Comparison of ENCODE assay signal across 22 cellular contexts in the genomic region with DNA sequence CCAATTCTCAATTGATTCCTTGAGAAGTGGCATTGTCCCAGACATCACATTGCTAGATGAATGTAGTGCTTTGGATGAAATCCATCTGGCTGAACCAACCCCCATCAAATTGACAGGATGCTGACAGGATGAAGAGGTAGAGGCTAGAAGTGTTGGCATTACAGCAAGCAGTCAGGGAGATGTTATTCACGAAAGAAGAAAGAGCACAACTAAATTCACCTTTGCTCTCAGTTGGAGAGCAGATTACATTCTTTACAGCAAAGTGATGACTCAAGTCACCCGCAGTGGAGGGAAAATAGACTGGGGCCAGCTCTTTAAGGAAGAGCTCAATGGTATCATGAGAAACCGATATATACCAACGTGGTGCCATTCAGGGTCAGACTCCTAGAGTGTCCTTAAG.
DNase-seq lines count a peak whose midpoint lies in the region; ATAC-seq, FAIRE-seq and TF ChIP-seq lines count a peak whose summit lies in the region.
"Had no signal": no experiment of that assay in that cellular context is flagged by ENCODE, and none has a peak within 500 bp of the region (broad histone marks: within the 10 kb centered on the region; RNA-seq: fewer than 3 reads in every experiment).

No MANE protein-coding gene starts in this region.

- H2AFZ ChIP-seq in osteoblast (ENCODE audit: low read length), result no peak overlapping the region
- H2AFZ ChIP-seq: GM23338 had no signal

- TF ChIP-seq POLR2A in H54 (IDR thresholded peaks at IDR 0.05; ENCODE audit: low read depth, low read length), result no peak

- H3K9me3 ChIP-seq in RWPE2 (ENCODE audit: severe bottlenecking), result no peaks in the 10 kb centered on the region
- H3K9me3 ChIP-seq in osteoblast (ENCODE audit: low read depth, low read length), result no peaks in the 10 kb centered on the region
- H3K9me3 ChIP-seq: BLaER1 treated with 17β-estradiol and CSF1 and Interleukin-3, amounts not matched to agents 10 nM and 100 nM; colonic mucosa; tibial nerve had no signal

- no peaks in the 10 kb centered on the region for H3K36me3 ChIP-seq in RWPE2 (ENCODE audit: low read depth)
- no peaks in the 10 kb centered on the region for H3K36me3 ChIP-seq in osteoblast (ENCODE audit: insufficient read depth, low read length)
- H3K36me3 ChIP-seq: BLaER1 treated with 17β-estradiol and CSF1 and Interleukin-3, amounts not matched to agents 10 nM and 100 nM; colonic mucosa; tibial nerve had no signal

- H3K4me2 ChIP-seq in osteoblast (ENCODE audit: insufficient read depth, low read length), result no peak overlapping the region
- H3K4me2 ChIP-seq: GM23338 had no signal

- TF ChIP-seq CTCF in RWPE2 (IDR thresholded peaks at IDR 0.05; ENCODE audit: poor library complexity, severe bottlenecking), result no peak
- TF ChIP-seq CTCF in fibroblast of pulmonary artery (IDR thresholded peaks at IDR 0.05; ENCODE audit: low read length, missing control alignments), result no peak
- no peak for TF ChIP-seq CTCF in osteoblast (IDR thresholded peaks at IDR 0.05; ENCODE audit: extremely low read depth, low read depth, low read length)

- H3K4me3 ChIP-seq in RWPE2 (ENCODE audit: severe bottlenecking), result no peak overlapping the region
- H3K4me3 ChIP-seq in fibroblast of pulmonary artery (replicated peaks; ENCODE audit: low read depth, low read length), result no peak overlapping the region
- H3K4me3 ChIP-seq in osteoblast (ENCODE audit: insufficient read depth, low read length), result no peak overlapping the region
- H3K4me3 ChIP-seq: BLaER1 treated with 17β-estradiol and CSF1 and Interleukin-3, amounts not matched to agents 10 nM and 100 nM; colonic mucosa; GM23338; tibial nerve had no signal

- H3K27ac ChIP-seq in RWPE2 (ENCODE audit: poor library complexity, severe bottlenecking), result no peak overlapping the region
- no peak overlapping the region for H3K27ac ChIP-seq in osteoblast (ENCODE audit: low read depth, low read length)
- H3K27ac ChIP-seq: BLaER1 treated with 17β-estradiol and CSF1 and Interleukin-3, amounts not matched to agents 10 nM and 100 nM; colonic mucosa; tibial nerve had no signal

- H4K20me1 ChIP-seq in osteoblast (ENCODE audit: insufficient read depth, low read length), result no peaks in the 10 kb centered on the region
- H4K20me1 ChIP-seq: BLaER1 treated with 17β-estradiol and CSF1 and Interleukin-3, amounts not matched to agents 10 nM and 100 nM had no signal

- H3K79me2 ChIP-seq in osteoblast (ENCODE audit: insufficient read depth, low read length), result no peaks in the 10 kb centered on the region

- ATAC-seq in RWPE2 (ENCODE audit: low read depth) (0 out of 3 replicates have a peak, but pooled peaks have one; percentile 33), GM21447 (IDR thresholded peaks at IDR 0.05; ENCODE audit: unreplicated experiment) (no peak)
- ATAC-seq: activated T-helper 17 cell treated with anti-CD3 and anti-CD28 coated beads, Interleukin-2, amount 50 U/mL, for 72 hours; GM23338 had no signal

- H3K4me1 ChIP-seq in RWPE2 (ENCODE audit: insufficient read depth, poor library complexity, severe bottlenecking) (peaks cover 3% of the 10 kb centered on the region), osteoblast (ENCODE audit: insufficient read depth, low read length) (peaks cover 4% of the 10 kb centered on the region)
- H3K4me1 ChIP-seq: colonic mucosa had no signal

- no peak for FAIRE-seq in H54 (lab: Jason Lieb, UNC)
- FAIRE-seq: endometrium, islet of Langerhans had no signal

- peak; percentile 4 for DNase-seq in H54 (ENCODE audit: insufficient read length, low spot score)
- DNase-seq in RWPE2 (ENCODE audit: low spot score), result no peak
- DNase-seq in fibroblast of pulmonary artery (ENCODE audit: low read depth), result peak; percentile 20
- peak; percentile 49 for DNase-seq in mucosa of gallbladder (ENCODE audit: low spot score)
- DNase-seq in osteoblast (ENCODE audit: insufficient read length, low spot score, missing footprints), result no peak
- no peak for DNase-seq in activated CD4-positive, alpha-beta T cell treated with anti-CD3 and anti-CD28 coated beads, Interleukin-2, amount 50 U/mL, for 4 hours
- DNase-seq in SK-N-DZ (ENCODE audit: low spot score), result no peak
- DNase-seq: colonic mucosa; KBM-7; NCI-H1105; retina; SHP77; stimulated activated CD4-positive, alpha-beta T cell treated with anti-CD3 and anti-CD28 coated beads, Interleukin-15, amount 100 ng/mL, for 24 hours; stimulated activated naive CD4-positive, alpha-beta T cell; T-helper 2 cell had no signal

- peaks cover 3% of the 10 kb centered on the region for H3K27me3 ChIP-seq in RWPE2 (ENCODE audit: insufficient read depth, poor library complexity, severe bottlenecking)
- H3K27me3 ChIP-seq in osteoblast (ENCODE audit: insufficient read depth, low read length), result no peaks in the 10 kb centered on the region
- H3K27me3 ChIP-seq: BLaER1 treated with 17β-estradiol and CSF1 and Interleukin-3, amounts not matched to agents 10 nM and 100 nM; colonic mucosa; tibial nerve had no signal

Comparison
In these comparisons a context has a peak if more than half of its experiments do, and no peak if none do; other contexts are left out.
1. DNase-seq: peak in H54 (single experiment), fibroblast of pulmonary artery (single experiment) and mucosa of gallbladder (single experiment); none in RWPE2 (single experiment), osteoblast (single experiment), activated CD4-positive, alpha-beta T cell treated with anti-CD3 and anti-CD28 coated beads, Interleukin-2, amount 50 U/mL, for 4 hours (0 of 2) and SK-N-DZ (single experiment).